In genomic region chr1:31216016-31216415, GRCh38 we compare ENCODE assay signal across 9 cellular contexts. TPM values are rescaled to one million over a fixed set of nuclear protein-coding genes. Genes with fewer than 3 reads are reported as not detected.
DNase-seq lines count a peak whose midpoint lies in the region; ATAC-seq and TF ChIP-seq lines count a peak whose summit lies in the region.
"Had no signal": no experiment of that assay in that cellular context is flagged by ENCODE, and none has a peak within 500 bp of the region (broad histone marks: within the 10 kb centered on the region; RNA-seq: fewer than 3 reads in every experiment).

No MANE protein-coding gene starts in this region.

- CTCF ChIA-PET in HEK293T (lab: Yijun Ruan, JAX): interaction anchor here (1.4 kb wide), 1 partner anchor 35 kb away, joined by 4 read pairs; no protein-coding TSS in a partner anchor

- POLR2A ChIA-PET in HEK293T (lab: Yijun Ruan, JAX): interaction anchor here (1.0 kb wide), 1 partner anchor 9 kb away, joined by 3 read pairs; no protein-coding TSS in a partner anchor

- H3K27ac ChIP-seq in WERI-Rb-1 (peak overlapping the region; percentile 11; the same call in 1 of the 2 replicates), right cardiac atrium (ENCODE audit: low read length) (no peak overlapping the region), temporal lobe (ENCODE audit: low read depth, low read length) (peak overlapping the region; percentile 66)

- WGBS in right cardiac atrium: 12% methylated on average over 10 of the region's 10 CpGs

- no peaks in the 10 kb centered on the region; the same call in 1 of the 2 replicates for H3K36me3 ChIP-seq in WERI-Rb-1

- no peak for TF ChIP-seq CTCF in WERI-Rb-1 (IDR thresholded peaks at IDR 0.05; ENCODE audit: low read depth, low read length)

- intact Hi-C loops in right cardiac atrium (cut with DNase I): no loop called here

- H3K27me3 ChIP-seq in WERI-Rb-1 (ENCODE audit: insufficient read depth, low read depth, severe bottlenecking) (no peaks in the 10 kb centered on the region), right cardiac atrium (ENCODE audit: control insufficient read depth, insufficient read depth) (no peaks in the 10 kb centered on the region)

- peaks cover 4% of the 10 kb centered on the region for H3K4me1 ChIP-seq in right cardiac atrium (ENCODE audit: control insufficient read depth, insufficient read depth, low read length)

- H3K4me3 ChIP-seq in WERI-Rb-1 (ENCODE audit: low read depth, low read length) (no peak overlapping the region), right cardiac atrium (ENCODE audit: low read length) (no peak overlapping the region)

- no peaks in the 10 kb centered on the region for H3K9me3 ChIP-seq in WERI-Rb-1 (ENCODE audit: severe bottlenecking)
- H3K9me3 ChIP-seq in right cardiac atrium (ENCODE audit: control insufficient read depth, low read length): no peaks in the 10 kb centered on the region

- DNase-seq in NCI-H1694 (lab: John Stamatoyannopoulos, UW) (peak; percentile 55), WERI-Rb-1 (peak; percentile 68), right cardiac atrium (peak; percentile 70 to 86 (median 77)), HEK293T (ENCODE audit: extremely low spot score) (no peak)
- no peak for DNase-seq in stimulated activated CD4-positive, alpha-beta T cell treated with anti-CD3 and anti-CD28 coated beads, Interleukin-4, amount 100 ng/mL, for 4 hours

- ATAC-seq in right cardiac atrium (peak; percentile 73 to 87), GM19467 (IDR thresholded peaks at IDR 0.05; ENCODE audit: unreplicated experiment) (no peak)
- ATAC-seq: stimulated activated effector memory CD8-positive, alpha-beta T cell treated with anti-CD3 and anti-CD28 coated beads, Interleukin-12 subunit alpha, Interleukin-12 subunit beta, amount 100 ng/mL, for 72 hours had no signal

TF ChIP-seq in HEK293T, 16 proteins besides CTCF, POLR2A, EP300 and RAD21:
- TF ChIP-seq FOXK2 (IDR thresholded peaks at IDR 0.05) (no peak), CTBP1 (IDR thresholded peaks at IDR 0.05; ENCODE audit: borderline replicate concordance) (no peak), SP1 (IDR thresholded peaks at IDR 0.05) (no peak), HDGF (IDR thresholded peaks at IDR 0.05; ENCODE audit: borderline replicate concordance) (no peak), FOXM1 (IDR thresholded peaks at IDR 0.05; ENCODE audit: borderline replicate concordance) (no peak), FOXA1 (IDR thresholded peaks at IDR 0.05) (no peak), ZNF384 (IDR thresholded peaks at IDR 0.05) (no peak)
TF ChIP-seq in HEK293T: peak in this region for 0.

RNA-seq across cellular contexts. Expression of gene NKAIN1, which starts 23.7 kb away (rescaled TPM):
- total RNA-seq in right cardiac atrium: not detected
- polyA plus RNA-seq in right cardiac atrium: 0.02 TPM
- total RNA-seq in temporal lobe: 27.0 TPM
- polyA plus RNA-seq: keratinocyte had no signal

Comparison
In these comparisons a context has a peak if more than half of its experiments do, and no peak if none do; other contexts are left out.
1. DNase-seq: peak in NCI-H1694 (single experiment), WERI-Rb-1 (single experiment) and right cardiac atrium (3 of 3); none in HEK293T (single experiment) and stimulated activated CD4-positive, alpha-beta T cell treated with anti-CD3 and anti-CD28 coated beads, Interleukin-4, amount 100 ng/mL, for 4 hours (0 of 2).
2. RNA of gene NKAIN1, which starts 23.7 kb away (total RNA-seq): 27.0 TPM in temporal lobe (single experiment); not detected in right cardiac atrium; every median in the first group is over 10 times any median in the second.